In the genomic region with DNA sequence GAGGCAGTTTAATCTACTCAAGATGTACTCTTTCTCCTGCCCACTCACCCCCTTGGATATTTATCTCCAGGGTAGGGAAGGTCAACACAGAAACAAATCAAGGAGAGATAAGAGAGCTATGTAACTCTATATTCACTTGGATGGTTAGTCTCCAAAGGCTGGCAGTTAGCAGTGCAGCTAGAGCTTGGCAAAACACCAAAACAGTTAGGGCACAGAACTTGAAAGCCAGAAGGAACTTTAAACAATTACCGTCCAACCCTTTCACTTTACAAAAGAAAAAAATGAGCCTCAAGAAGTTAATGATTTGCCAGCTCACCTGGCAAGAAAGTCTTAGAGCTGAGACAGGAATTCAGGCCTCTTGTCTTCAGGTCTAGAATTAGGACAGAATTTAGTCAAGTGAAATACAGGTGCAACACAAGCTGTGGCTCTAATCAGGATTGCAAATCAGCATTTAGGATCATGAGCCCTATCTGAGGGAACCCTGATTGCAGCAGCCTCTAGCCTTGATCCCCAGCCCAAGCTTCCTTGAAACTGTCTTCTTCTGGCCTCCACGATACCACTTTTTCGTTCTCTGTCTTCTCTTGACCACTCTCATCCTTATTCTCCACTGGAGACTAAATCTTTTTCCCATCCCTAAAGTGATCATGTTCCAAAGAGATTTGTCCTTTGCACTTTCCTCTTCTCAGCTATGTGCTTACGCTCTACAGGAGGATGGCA, we compare ENCODE assay signal across 10 cellular contexts. TPM values are rescaled to one million over a fixed set of nuclear protein-coding genes. Genes with fewer than 3 reads are reported as not detected.
A peak's percentile ranks its signal among the peaks of the same experiment; 100 is the strongest.
DNase-seq lines count a peak whose midpoint lies in the region; ATAC-seq and TF ChIP-seq lines count a peak whose summit lies in the region.
"Had no signal": no experiment of that assay in that cellular context is flagged by ENCODE, and none has a peak within 500 bp of the region (broad histone marks: within the 10 kb centered on the region; RNA-seq: fewer than 3 reads in every experiment).

No MANE protein-coding gene starts in this region.

- no peak for TF ChIP-seq CTCF in C4-2B (conservative IDR thresholded peaks at IDR 0.05)
- TF ChIP-seq CTCF in VCaP (conservative IDR thresholded peaks at IDR 0.05): no peak

- peak; percentile 59 for ATAC-seq in GM21423 (IDR thresholded peaks at IDR 0.05; ENCODE audit: unreplicated experiment)
- ATAC-seq in HG02970 (IDR thresholded peaks at IDR 0.05; ENCODE audit: low FRiP score, unreplicated experiment): no peak

- H3K27ac ChIP-seq in C4-2B: peak overlapping the region; percentile 55; the same call in 1 of the 2 replicates
- peak overlapping the region; percentile 96 for H3K27ac ChIP-seq in VCaP

- DNase-seq in mucosa of gallbladder (ENCODE audit: low spot score) (peak; percentile 75), NCI-H774 (lab: John Stamatoyannopoulos, UW) (no peak), NCI-H1417 treated with DMSO at 0.1 percent for 48 hours (lab: John Stamatoyannopoulos, UW) (no peak)
- no peak for DNase-seq in activated CD8-positive, alpha-beta memory T cell treated with anti-CD3 and anti-CD28 coated beads, Interleukin-2, amount 50 U/mL, for 48 hours
- DNase-seq: CD4-positive, CD25-positive, alpha-beta regulatory T cell; Kasumi-1 had no signal

RNA-seq across cellular contexts. Expression of a gene that starts 14.9 kb away (rescaled TPM):
- 18.1 TPM for total RNA-seq in mucosa of gallbladder
